In the genomic region with DNA sequence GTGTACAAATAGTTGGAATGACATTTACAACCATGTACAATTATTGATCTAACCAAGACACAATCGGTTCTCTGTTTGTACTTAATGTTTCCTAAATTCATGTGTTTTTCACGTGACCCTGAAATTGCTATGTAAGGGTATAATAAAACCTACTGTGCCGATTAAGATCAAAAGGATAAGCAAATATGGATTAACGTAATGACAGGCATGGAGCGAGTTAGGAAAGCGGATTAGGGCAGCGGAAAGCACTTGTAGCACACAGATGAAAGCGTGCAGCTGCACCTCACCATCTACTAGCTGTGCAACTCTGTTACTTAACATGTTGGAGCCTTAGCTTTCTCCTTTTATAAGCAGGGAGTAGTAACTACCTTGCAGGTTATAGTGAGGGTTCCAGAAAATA, we compare ENCODE assay signal across 21 cellular contexts. TPM values are rescaled to one million over a fixed set of nuclear protein-coding genes. Genes with fewer than 3 reads are reported as not detected.
DNase-seq lines count a peak whose midpoint lies in the region; FAIRE-seq and TF ChIP-seq lines count a peak whose summit lies in the region.
"Had no signal": no experiment of that assay in that cellular context is flagged by ENCODE, and none has a peak within 500 bp of the region (broad histone marks: within the 10 kb centered on the region; RNA-seq: fewer than 3 reads in every experiment).

No MANE protein-coding gene starts in this region.

- no peaks in the 10 kb centered on the region for H3K4me1 Mint-ChIP-seq in activated naive CD4-positive, alpha-beta T cell treated with anti-CD3 and anti-CD28 coated beads for 36 hours (ENCODE audit: low read depth)
- H3K4me1 Mint-ChIP-seq: activated CD4-positive, alpha-beta T cell treated with anti-CD3 and anti-CD28 coated beads for 36 hours had no signal

- TF ChIP-seq POLR2A in GM12891 (IDR thresholded peaks at IDR 0.05; ENCODE audit: low read depth, low read length): no peak
- TF ChIP-seq POLR2A in adrenal gland (IDR thresholded peaks at IDR 0.05): no peak

- no peaks in the 10 kb centered on the region for H3K27me3 Mint-ChIP-seq in activated naive CD4-positive, alpha-beta T cell treated with anti-CD3 and anti-CD28 coated beads for 36 hours (ENCODE audit: low read depth)

- H3K4me3 Mint-ChIP-seq in activated naive CD4-positive, alpha-beta T cell treated with anti-CD3 and anti-CD28 coated beads for 36 hours: no peak overlapping the region
- H3K4me3 Mint-ChIP-seq: activated CD4-positive, alpha-beta T cell treated with anti-CD3 and anti-CD28 coated beads for 36 hours; CD4-positive, alpha-beta T cell had no signal

- intact Hi-C loops in activated naive CD4-positive, alpha-beta T cell treated with anti-CD3 and anti-CD28 coated beads for 36 hours (cut with micrococcal nuclease): no loop called here
- intact Hi-C loops in adrenal gland (cut with DNase I): no loop called here

- CTCF ChIA-PET in activated naive CD4-positive, alpha-beta T cell treated with anti-CD3 and anti-CD28 coated beads for 36 hours (lab: Charles Lee): no interaction called here

- 78 to 84% (median 81%) methylated on average over 8 of the region's 8 CpGs for WGBS in adrenal gland, 4 donors

- no peaks in the 10 kb centered on the region for H3K27me3 ChIP-seq in adrenal gland

- H3K9me3 ChIP-seq in adrenal gland (replicated peaks in 1 of 3): no peaks in the 10 kb centered on the region
- H3K9me3 ChIP-seq: left ventricle myocardium inferior had no signal

- H3K4me1 ChIP-seq in adrenal gland (replicated peaks in 1 of 2): no peaks in the 10 kb centered on the region
- H3K4me1 ChIP-seq: foreskin keratinocyte, left ventricle myocardium inferior had no signal

- H3K36me3 ChIP-seq in adrenal gland (replicated peaks in 1 of 2): no peaks in the 10 kb centered on the region
- H3K36me3 ChIP-seq: left ventricle myocardium inferior had no signal

- no peak overlapping the region for H3K4me3 ChIP-seq in adrenal gland
- H3K4me3 ChIP-seq: left ventricle myocardium inferior, skin epidermis had no signal

- DNase-seq in D721Med (ENCODE audit: insufficient read length, low spot score) (no peak), NCI-H2227 (lab: John Stamatoyannopoulos, UW; ENCODE audit: unreplicated experiment) (peak; percentile 44), SK-MEL-5 (ENCODE audit: low read depth, low spot score) (peak; percentile 93), midbrain (lab: John Stamatoyannopoulos, UW) (peak; percentile 26), dermis blood vessel endothelial cell (no peak), GM12891 (ENCODE audit: insufficient read length, low spot score) (no peak), adrenal gland (no peak)
- no peak for DNase-seq in activated naive CD4-positive, alpha-beta T cell treated with anti-CD3 and anti-CD28 coated beads for 36 hours
- DNase-seq: activated CD4-positive, alpha-beta T cell treated with anti-CD3 and anti-CD28 coated beads for 36 hours; activated gamma-delta T cell; CD4-positive, alpha-beta T cell; foreskin keratinocyte; left ventricle myocardium inferior; NCI-H2107; occipital lobe; stimulated activated CD4-positive, alpha-beta T cell treated with anti-CD3 and anti-CD28 coated beads, Interleukin-4, amount 100 ng/mL, for 24 hours; T1000 had no signal

- no peaks in the 10 kb centered on the region for H3K36me3 Mint-ChIP-seq in activated naive CD4-positive, alpha-beta T cell treated with anti-CD3 and anti-CD28 coated beads for 36 hours (ENCODE audit: low read depth)

- FAIRE-seq in D721Med (lab: Jason Lieb, UNC): peak; percentile 99
- FAIRE-seq in GM12891 (lab: Jason Lieb, UNC): no peak

- in situ Hi-C loops in SK-MEL-5 (cut with HindIII; ENCODE audit: low pct_unique_long_range_greater_than_20kb, low sequenced_read_pairs): no loop called here

- H3K9me3 Mint-ChIP-seq in activated naive CD4-positive, alpha-beta T cell treated with anti-CD3 and anti-CD28 coated beads for 36 hours: no peaks in the 10 kb centered on the region

- no peak for TF ChIP-seq CTCF in D721Med (IDR thresholded peaks at IDR 0.05; ENCODE audit: insufficient read depth, missing control alignments)
- no peak for TF ChIP-seq CTCF in adrenal gland (IDR thresholded peaks at IDR 0.05)

- no peak overlapping the region for H3K27ac ChIP-seq in adrenal gland
- H3K27ac ChIP-seq: foreskin keratinocyte, left ventricle myocardium inferior had no signal

- H3K27ac Mint-ChIP-seq in activated naive CD4-positive, alpha-beta T cell treated with anti-CD3 and anti-CD28 coated beads for 36 hours: no peak overlapping the region
- H3K27ac Mint-ChIP-seq: activated CD4-positive, alpha-beta T cell treated with anti-CD3 and anti-CD28 coated beads for 36 hours; CD4-positive, alpha-beta T cell had no signal

TF ChIP-seq in GM12891, 5 proteins besides CTCF, POLR2A, EP300 and RAD21:
- TF ChIP-seq POLR2AphosphoS5 (IDR thresholded peaks at IDR 0.05; ENCODE audit: low read depth, low read length) (no peak), SPI1 (IDR thresholded peaks at IDR 0.05; ENCODE audit: low read depth, low read length) (no peak), PAX5 (IDR thresholded peaks at IDR 0.05; ENCODE audit: insufficient read depth, low read length, severe bottlenecking) (no peak)

RNA-seq across cellular contexts. Expression of a gene that starts 38.3 kb away (rescaled TPM):
- total RNA-seq in SK-MEL-5 (2014; rRNA removed; shearing (Covaris generic)): 182 and 212 TPM in 2 replicates
- 116 and 185 TPM in 2 replicates for polyA plus RNA-seq in SK-MEL-5 (2015; cell fraction: cytosol; rRNA removed)
- 626 and 708 TPM in 2 replicates for polyA plus RNA-seq in SK-MEL-5 (2015; cell fraction: nucleus; rRNA removed)
- total RNA-seq in dermis blood vessel endothelial cell (44.1 and 52.5 TPM in 2 replicates), adrenal gland (10 to 100 TPM; 14.3 to 56.3 (median 36.4) TPM)
- total RNA-seq in activated naive CD4-positive, alpha-beta T cell treated with anti-CD3 and anti-CD28 coated beads for 36 hours: 10 to 100 TPM in 1 of 2 experiments, 1 to 10 TPM in 1; 8.0 to 10.3 TPM
- 2.0 TPM for polyA plus RNA-seq in GM12891 (2012; ENCODE audit: low read depth, missing spikeins)
- polyA plus RNA-seq in adrenal gland: 10 to 100 TPM; 17.3 to 39.1 (median 24.2) TPM

RNA-seq across cellular contexts. Expression of a gene that starts 49.7 kb away (rescaled TPM):
- not detected in 2 replicates for total RNA-seq in SK-MEL-5 (2014; rRNA removed; shearing (Covaris generic))
- not detected in 2 replicates for polyA plus RNA-seq in SK-MEL-5 (2015; cell fraction: cytosol; rRNA removed)
- polyA plus RNA-seq in SK-MEL-5 (2015; cell fraction: nucleus; rRNA removed): not detected in 2 replicates
- not detected in 2 replicates for total RNA-seq in dermis blood vessel endothelial cell
- not detected for total RNA-seq in activated naive CD4-positive, alpha-beta T cell treated with anti-CD3 and anti-CD28 coated beads for 36 hours
- not detected for polyA plus RNA-seq in GM12891 (2012; ENCODE audit: low read depth, missing spikeins)
- total RNA-seq in adrenal gland: not detected
- polyA plus RNA-seq in adrenal gland: not detected
- total RNA-seq: activated CD4-positive, alpha-beta T cell treated with anti-CD3 and anti-CD28 coated beads for 36 hours; CD4-positive, alpha-beta T cell; foreskin keratinocyte; HT1080; left ventricle myocardium inferior; occipital lobe; subcutaneous adipose tissue had no signal
- polyA plus RNA-seq: AG04450, foreskin keratinocyte had no signal

Comparison
In these comparisons a context has a peak if more than half of its experiments do, and no peak if none do; other contexts are left out.
1. DNase-seq: peak in NCI-H2227 (single experiment), SK-MEL-5 (single experiment) and midbrain (single experiment); none in D721Med (single experiment), dermis blood vessel endothelial cell (single experiment), activated naive CD4-positive, alpha-beta T cell treated with anti-CD3 and anti-CD28 coated beads for 36 hours (single experiment), GM12891 (single experiment) and adrenal gland (0 of 7).